In genomic region chr22:22342697-22343602, GRCh38 we compare ENCODE assay signal across 8 cellular contexts.
A peak's percentile ranks its signal among the peaks of the same experiment; 100 is the strongest.
DNase-seq lines count a peak whose midpoint lies in the region; ATAC-seq and TF ChIP-seq lines count a peak whose summit lies in the region.

No MANE protein-coding gene starts in this region.

- peaks cover 2% of the 10 kb centered on the region for H3K27me3 Mint-ChIP-seq in memory B cell
- peaks cover 6% of the 10 kb centered on the region for H3K27me3 Mint-ChIP-seq in stimulated activated memory B cell treated with anti-CD40 and anti-IgM and Interleukin-4, amounts not matched to agents 10 μg/mL and 1 μg/mL and 100 μg/mL, for 72 hours

- peak overlapping the region; percentile 66 for H3K4me3 Mint-ChIP-seq in memory B cell
- H3K4me3 Mint-ChIP-seq in stimulated activated memory B cell treated with anti-CD40 and anti-IgM and Interleukin-4, amounts not matched to agents 10 μg/mL and 1 μg/mL and 100 μg/mL, for 72 hours = no peak overlapping the region

- no peaks in the 10 kb centered on the region for H3K36me3 Mint-ChIP-seq in memory B cell
- no peaks in the 10 kb centered on the region for H3K36me3 Mint-ChIP-seq in stimulated activated memory B cell treated with anti-CD40 and anti-IgM and Interleukin-4, amounts not matched to agents 10 μg/mL and 1 μg/mL and 100 μg/mL, for 72 hours

- DNase-seq in NCI-H187 (lab: John Stamatoyannopoulos, UW) (peak; percentile 37 to 59), choroid plexus epithelial cell (ENCODE audit: low read depth) (peak; percentile 45), memory B cell (ENCODE audit: low spot score in 2 of 2) (peak; percentile 67 to 77), OCI-M2 (lab: John Stamatoyannopoulos, UW; ENCODE audit: unreplicated experiment) (no peak)
- peak; percentile 50 for DNase-seq in activated CD4-positive, alpha-beta T cell treated with anti-CD3 and anti-CD28 coated beads for 1 hour

- no peaks in the 10 kb centered on the region for H3K9me3 Mint-ChIP-seq in memory B cell
- H3K9me3 Mint-ChIP-seq in stimulated activated memory B cell treated with anti-CD40 and anti-IgM and Interleukin-4, amounts not matched to agents 10 μg/mL and 1 μg/mL and 100 μg/mL, for 72 hours = no peaks in the 10 kb centered on the region

- H3K27ac Mint-ChIP-seq in memory B cell = no peak overlapping the region
- H3K27ac Mint-ChIP-seq in stimulated activated memory B cell treated with anti-CD40 and anti-IgM and Interleukin-4, amounts not matched to agents 10 μg/mL and 1 μg/mL and 100 μg/mL, for 72 hours = peak overlapping the region; percentile 28

- ATAC-seq in memory B cell (ENCODE audit: low read depth) (peak; percentile 72), GM18517 (IDR thresholded peaks at IDR 0.05; ENCODE audit: unreplicated experiment) (no peak)
- ATAC-seq in stimulated activated memory B cell treated with anti-CD40 and anti-IgM and Interleukin-4, amounts not matched to agents 10 μg/mL and 1 μg/mL and 100 μg/mL, for 72 hours = peak; percentile 72

- H3K4me1 Mint-ChIP-seq in memory B cell = peaks cover 17% of the 10 kb centered on the region
- peaks cover 28% of the 10 kb centered on the region for H3K4me1 Mint-ChIP-seq in stimulated activated memory B cell treated with anti-CD40 and anti-IgM and Interleukin-4, amounts not matched to agents 10 μg/mL and 1 μg/mL and 100 μg/mL, for 72 hours

- no peak overlapping the region for H3K4me3 ChIP-seq in choroid plexus epithelial cell (ENCODE audit: low read depth, low read length)

- TF ChIP-seq CTCF in GM12872 (IDR thresholded peaks at IDR 0.05; ENCODE audit: insufficient read depth, low read depth, low read length) (peak; percentile 99), choroid plexus epithelial cell (conservative IDR thresholded peaks at IDR 0.05; ENCODE audit: low read depth, low read length) (peak; percentile 84)
